ENCODE assay signal across 9 cellular contexts in genomic region chr2:85557130-85557529, GRCh38. TPM values are rescaled to one million over a fixed set of nuclear protein-coding genes. Genes with fewer than 3 reads are reported as not detected.
"Had no signal": no experiment of that assay in that cellular context is flagged by ENCODE, and none has a peak within 500 bp of the region (broad histone marks: within the 10 kb centered on the region; RNA-seq: fewer than 3 reads in every experiment).

No MANE protein-coding gene starts in this region.

- H3K9me3 Mint-ChIP-seq: IgD-negative memory B cell had no signal

- H3K4me2 ChIP-seq: KMS-11 had no signal

- H3K9ac ChIP-seq: KMS-11 had no signal

- DNase-seq: IMR-90, KBM-7, KG1 had no signal

- H3K4me3 ChIP-seq: K562 had no signal

- H3K27me3 Mint-ChIP-seq: IgD-negative memory B cell had no signal

- ATAC-seq: HepG2, K562 had no signal

- H3K27ac ChIP-seq: HL-60, KMS-11 had no signal

RNA-seq across cellular contexts. Expression of gene VAMP5, which starts 27.1 kb away (rescaled TPM):
- total RNA-seq: HT1080 had no signal
